Comparison of ENCODE assay signal across 10 cellular contexts in genomic region chr6:144305567-144305966, GRCh38. TPM values are rescaled to one million over a fixed set of nuclear protein-coding genes. Genes with fewer than 3 reads are reported as not detected.
DNase-seq lines count a peak whose midpoint lies in the region; ATAC-seq and TF ChIP-seq lines count a peak whose summit lies in the region.
"Had no signal": no experiment of that assay in that cellular context is flagged by ENCODE, and none has a peak within 500 bp of the region (broad histone marks: within the 10 kb centered on the region; RNA-seq: fewer than 3 reads in every experiment).

No MANE protein-coding gene starts in this region.

- H3K4me2 ChIP-seq in OCI-LY7 (ENCODE audit: low read length): no peak overlapping the region

- no peak overlapping the region for H3K27ac Mint-ChIP-seq in activated CD4-positive, alpha-beta T cell treated with anti-CD3 and anti-CD28 coated beads for 36 hours
- H3K27ac Mint-ChIP-seq in natural killer cell: peak overlapping the region; percentile 89 to 95

- peaks cover 18% of the 10 kb centered on the region for H3K27me3 Mint-ChIP-seq in activated CD4-positive, alpha-beta T cell treated with anti-CD3 and anti-CD28 coated beads for 36 hours
- no peaks in the 10 kb centered on the region for H3K27me3 Mint-ChIP-seq in natural killer cell (ENCODE audit: low read depth in 2 of 2)

- POLR2A ChIA-PET in activated CD4-positive, alpha-beta T cell treated with anti-CD3 and anti-CD28 coated beads for 36 hours (lab: Charles Lee): no interaction called here
- POLR2A ChIA-PET in OCI-LY7 (lab: Charles Lee): no interaction called here

- H3K9me3 Mint-ChIP-seq in activated CD4-positive, alpha-beta T cell treated with anti-CD3 and anti-CD28 coated beads for 36 hours (ENCODE audit: low read depth): no peaks in the 10 kb centered on the region
- H3K9me3 Mint-ChIP-seq in natural killer cell: no peaks in the 10 kb centered on the region

- no peak overlapping the region for H3K27ac ChIP-seq in OCI-LY7 (ENCODE audit: low read depth, low read length, poor library complexity, severe bottlenecking)

- no peaks in the 10 kb centered on the region for H3K4me1 ChIP-seq in OCI-LY7 (ENCODE audit: insufficient read depth, low read length, poor library complexity, severe bottlenecking)

- no TSS peak for BruUV-seq in OCI-LY7 (replicated peaks; lab: Mats Ljungman, UMichigan)

- no peak overlapping the region for H2AFZ ChIP-seq in OCI-LY7 (ENCODE audit: low read length)

- H3K36me3 ChIP-seq in OCI-LY7 (ENCODE audit: insufficient read depth, low read length): no peaks in the 10 kb centered on the region

- no peak for TF ChIP-seq CTCF in natural killer cell (IDR thresholded peaks at IDR 0.05)
- TF ChIP-seq CTCF in OCI-LY7 (conservative IDR thresholded peaks at IDR 0.05; ENCODE audit: low read length): no peak

- no peaks in the 10 kb centered on the region for H3K9me3 ChIP-seq in OCI-LY7 (ENCODE audit: low read length)
- H3K9me3 ChIP-seq: upper lobe of left lung had no signal

- CTCF ChIA-PET in activated CD4-positive, alpha-beta T cell treated with anti-CD3 and anti-CD28 coated beads for 36 hours (lab: Charles Lee): interaction anchor here (0.8 kb wide), 1 partner anchor 177 kb away, joined by 3 read pairs; no protein-coding TSS in a partner anchor
- CTCF ChIA-PET in OCI-LY7 (lab: Charles Lee; ENCODE audit: unreplicated experiment): no interaction called here

- H3K36me3 Mint-ChIP-seq in activated CD4-positive, alpha-beta T cell treated with anti-CD3 and anti-CD28 coated beads for 36 hours (ENCODE audit: low read depth): no peaks in the 10 kb centered on the region
- H3K36me3 Mint-ChIP-seq in natural killer cell: peaks cover 14% of the 10 kb centered on the region

- H3K4me3 Mint-ChIP-seq in activated CD4-positive, alpha-beta T cell treated with anti-CD3 and anti-CD28 coated beads for 36 hours: no peak overlapping the region
- peak overlapping the region; percentile 85 for H3K4me3 Mint-ChIP-seq in natural killer cell

- no peaks in the 10 kb centered on the region for H3K9me2 ChIP-seq in OCI-LY7 (ENCODE audit: insufficient read depth, low read length)

- no peaks in the 10 kb centered on the region for H3K79me2 ChIP-seq in OCI-LY7 (ENCODE audit: insufficient read depth, low read depth, low read length)

- no peak overlapping the region for H3K4me3 ChIP-seq in OCI-LY7 (ENCODE audit: low read depth, low read length, poor library complexity, severe bottlenecking)
- H3K4me3 ChIP-seq: upper lobe of left lung had no signal

- peaks cover 17% of the 10 kb centered on the region for H3K4me1 Mint-ChIP-seq in activated CD4-positive, alpha-beta T cell treated with anti-CD3 and anti-CD28 coated beads for 36 hours
- peaks cover 68 to 73% of the 10 kb centered on the region in 2 donors for H3K4me1 Mint-ChIP-seq in natural killer cell

- H4K20me1 ChIP-seq in OCI-LY7 (ENCODE audit: insufficient read depth, low read length): no peaks in the 10 kb centered on the region

- peak; percentile 3 for ATAC-seq in activated CD4-positive, alpha-beta T cell treated with anti-CD3 and anti-CD28 coated beads for 36 hours
- ATAC-seq in GM21737 (IDR thresholded peaks at IDR 0.05; ENCODE audit: unreplicated experiment): peak; percentile 11
- ATAC-seq in HG03460 (IDR thresholded peaks at IDR 0.05; ENCODE audit: unreplicated experiment): peak; percentile 22
- peak in 1 of 3 donors; percentile 12 for ATAC-seq in natural killer cell

- DNase-seq in activated CD4-positive, alpha-beta T cell treated with anti-CD3 and anti-CD28 coated beads for 36 hours: no peak
- DNase-seq in activated CD4-positive, alpha-beta T cell treated with anti-CD3 and anti-CD28 coated beads, Interleukin-2, amount 50 U/mL, for 4 hours: no peak
- no peak for DNase-seq in natural killer cell
- no peak for DNase-seq in OCI-LY7 (ENCODE audit: low spot score)
- no peak for DNase-seq in posterior vena cava (ENCODE audit: low spot score)
- no peak for DNase-seq in NCI-H2196 (lab: John Stamatoyannopoulos, UW; ENCODE audit: unreplicated experiment)
- DNase-seq: islet precursor cell, upper lobe of left lung had no signal

- intact Hi-C loops in activated CD4-positive, alpha-beta T cell treated with anti-CD3 and anti-CD28 coated beads for 36 hours (cut with DNase I, micrococcal nuclease): no loop called here
- intact Hi-C loops in natural killer cell (cut with micrococcal nuclease): loop anchor here (2.0 to 10.0 kb wide), 2 partner anchors 39 to 151 kb away; partner anchors contain the start of gene STX11
- intact Hi-C loops in OCI-LY7 (cut with micrococcal nuclease; ENCODE audit: unreplicated experiment): no loop called here
- intact Hi-C loops in posterior vena cava (cut with DNase I): no loop called here

RNA-seq across cellular contexts. Expression of gene UTRN, which starts 20.4 kb away (rescaled TPM):
- 10 to 100 TPM; 43.4 to 46.2 TPM for total RNA-seq in activated CD4-positive, alpha-beta T cell treated with anti-CD3 and anti-CD28 coated beads for 36 hours
- total RNA-seq in natural killer cell (100 to 1,000 TPM; 584 to 715 (median 591) TPM), OCI-LY7 (2022) (18.1 and 24.8 TPM in 2 replicates), posterior vena cava (100 to 1,000 TPM; 215 to 229 TPM)
- 16.1 and 17.5 TPM in 2 replicates for total RNA-seq in OCI-LY7 (2014; rRNA removed; shearing (Covaris generic))

Comparison
In these comparisons a context has a peak if more than half of its experiments do, and no peak if none do; other contexts are left out.
1. RNA of gene UTRN, which starts 20.4 kb away (total RNA-seq): 584 to 715 TPM in natural killer cell and 215 to 229 TPM in posterior vena cava; 43.4 to 46.2 TPM in activated CD4-positive, alpha-beta T cell treated with anti-CD3 and anti-CD28 coated beads for 36 hours and 16.1 to 24.8 TPM in OCI-LY7; every median in the first group is over 4 times any median in the second.